ENCODE assay signal across 15 cellular contexts in genomic region chr15:40464595-40465185, GRCh38.
"Had no signal": no experiment of that assay in that cellular context is flagged by ENCODE, and none has a peak within 500 bp of the region (broad histone marks: within the 10 kb centered on the region; RNA-seq: fewer than 3 reads in every experiment).

No MANE protein-coding gene starts in this region.

- DNase-seq: activated B cell treated with CpG ODN at 0.5 μM for 24 hours; activated CD4-positive, alpha-beta T cell treated with anti-CD3 and anti-CD28 coated beads, Interleukin-2, amount 10 ng/mL, durations not matched to agents 7 days and 5 days; activated CD8-positive, alpha-beta memory T cell treated with anti-CD3 and anti-CD28 coated beads, Interleukin-2, amount 10 ng/mL, durations not matched to agents 7 days and 5 days; activated gamma-delta T cell treated with Interleukin-2 at 50 U/mL for 16 hours; activated T-cell treated with anti-CD3 and anti-CD28 coated beads, Interleukin-2, amount 50 U/mL, for 48 hours; adrenal gland; caudate nucleus; effector memory CD4-positive, alpha-beta T cell; gastrocnemius medialis; small intestine; T-helper 2 cell had no signal

- ATAC-seq: activated CD8-positive, alpha-beta memory T cell treated with anti-CD3 and anti-CD28 coated beads, Interleukin-2, amount 10 ng/mL, durations not matched to agents 7 days and 5 days; gastrocnemius medialis; right cardiac atrium; stimulated activated memory B cell treated with anti-CD40 and anti-IgM and Interleukin-4, amounts not matched to agents 10 μg/mL and 1 μg/mL and 100 μg/mL, for 72 hours had no signal

- H3K27ac Mint-ChIP-seq: activated B cell treated with CpG ODN at 0.5 μM for 24 hours; activated CD4-positive, alpha-beta T cell treated with anti-CD3 and anti-CD28 coated beads, Interleukin-2, amount 10 ng/mL, durations not matched to agents 7 days and 5 days; activated CD8-positive, alpha-beta memory T cell treated with anti-CD3 and anti-CD28 coated beads, Interleukin-2, amount 10 ng/mL, durations not matched to agents 7 days and 5 days; stimulated activated memory B cell treated with anti-CD40 and anti-IgM and Interleukin-4, amounts not matched to agents 10 μg/mL and 1 μg/mL and 100 μg/mL, for 72 hours had no signal

- H3K4me3 Mint-ChIP-seq: activated B cell treated with CpG ODN at 0.5 μM for 24 hours; activated CD4-positive, alpha-beta T cell treated with anti-CD3 and anti-CD28 coated beads, Interleukin-2, amount 10 ng/mL, durations not matched to agents 7 days and 5 days; activated CD8-positive, alpha-beta memory T cell treated with anti-CD3 and anti-CD28 coated beads, Interleukin-2, amount 10 ng/mL, durations not matched to agents 7 days and 5 days; stimulated activated memory B cell treated with anti-CD40 and anti-IgM and Interleukin-4, amounts not matched to agents 10 μg/mL and 1 μg/mL and 100 μg/mL, for 72 hours had no signal

- H3K4me1 ChIP-seq: adrenal gland, gastrocnemius medialis had no signal

- H3K27me3 Mint-ChIP-seq: activated B cell treated with CpG ODN at 0.5 μM for 24 hours; activated CD4-positive, alpha-beta T cell treated with anti-CD3 and anti-CD28 coated beads, Interleukin-2, amount 10 ng/mL, durations not matched to agents 7 days and 5 days; activated CD8-positive, alpha-beta memory T cell treated with anti-CD3 and anti-CD28 coated beads, Interleukin-2, amount 10 ng/mL, durations not matched to agents 7 days and 5 days; stimulated activated memory B cell treated with anti-CD40 and anti-IgM and Interleukin-4, amounts not matched to agents 10 μg/mL and 1 μg/mL and 100 μg/mL, for 72 hours had no signal

- H3K9me3 ChIP-seq: adrenal gland, gastrocnemius medialis had no signal

- H3K27me3 ChIP-seq: adrenal gland, gastrocnemius medialis had no signal

- H3K4me3 ChIP-seq: adrenal gland, coronary artery, gastrocnemius medialis had no signal

- H3K9me3 Mint-ChIP-seq: activated B cell treated with CpG ODN at 0.5 μM for 24 hours; activated CD4-positive, alpha-beta T cell treated with anti-CD3 and anti-CD28 coated beads, Interleukin-2, amount 10 ng/mL, durations not matched to agents 7 days and 5 days; stimulated activated memory B cell treated with anti-CD40 and anti-IgM and Interleukin-4, amounts not matched to agents 10 μg/mL and 1 μg/mL and 100 μg/mL, for 72 hours had no signal

- H3K4me1 Mint-ChIP-seq: activated B cell treated with CpG ODN at 0.5 μM for 24 hours had no signal

- H3K27ac ChIP-seq: adrenal gland, coronary artery, epithelial cell of prostate, gastrocnemius medialis had no signal
